8 cellular contexts compared by ENCODE assay signal in genomic region chr1:212415107-212415841, GRCh38. TPM values are rescaled to one million over a fixed set of nuclear protein-coding genes. Genes with fewer than 3 reads are reported as not detected.
DNase-seq lines count a peak whose midpoint lies in the region; ATAC-seq and TF ChIP-seq lines count a peak whose summit lies in the region.

No MANE protein-coding gene starts in this region.

- no peaks in the 10 kb centered on the region for H3K27me3 ChIP-seq in layer of hippocampus (ENCODE audit: control insufficient read depth, insufficient read depth, low read length)

- peaks cover 7% of the 10 kb centered on the region for H3K27me3 Mint-ChIP-seq in HFFc6 (ENCODE audit: insufficient read depth)
- H3K27me3 Mint-ChIP-seq in activated T-helper 2 cell treated with anti-CD3 and anti-CD28 coated beads, Interferon-gamma antibody, Interleukin-2, Interleukin-4, amounts not matched to agents 10 μg/mL and 5 μg/mL and 100 μg/mL, durations not matched to agents 14 hours and 24 hours and 36 hours (ENCODE audit: low read depth), result no peaks in the 10 kb centered on the region

- peak overlapping the region; percentile 88 for H3K4me3 Mint-ChIP-seq in HFFc6
- H3K4me3 Mint-ChIP-seq in activated T-helper 2 cell treated with anti-CD3 and anti-CD28 coated beads, Interferon-gamma antibody, Interleukin-2, Interleukin-4, amounts not matched to agents 10 μg/mL and 5 μg/mL and 100 μg/mL, durations not matched to agents 14 hours and 24 hours and 36 hours (ENCODE audit: low read depth), result peak overlapping the region; percentile 100

- DNase-seq in AG04449 (ENCODE audit: low read depth, low spot score) (no peak), HFFc6 (no peak), superior temporal gyrus (ENCODE audit: extremely low spot score) (peak; percentile 90), HPDE6-E6E7 (ENCODE audit: extremely low spot score) (no peak), NCI-H748 (lab: John Stamatoyannopoulos, UW; ENCODE audit: unreplicated experiment) (no peak)
- no peak for DNase-seq in activated T-helper 2 cell treated with anti-CD3 and anti-CD28 coated beads, Interferon-gamma antibody, Interleukin-2, Interleukin-4, amounts not matched to agents 10 μg/mL and 5 μg/mL and 100 μg/mL, durations not matched to agents 14 hours and 24 hours and 36 hours (ENCODE audit: low spot score)

- POLR2A ChIA-PET in AG04449 (lab: Yijun Ruan, JAX), result no interaction called here

- H3K4me3 ChIP-seq in AG04449 (ENCODE audit: low read depth, low read length), result peak overlapping the region; percentile 97

- H3K4me1 Mint-ChIP-seq in HFFc6 (ENCODE audit: low read depth), result peaks cover 19% of the 10 kb centered on the region
- H3K4me1 Mint-ChIP-seq in activated T-helper 2 cell treated with anti-CD3 and anti-CD28 coated beads, Interferon-gamma antibody, Interleukin-2, Interleukin-4, amounts not matched to agents 10 μg/mL and 5 μg/mL and 100 μg/mL, durations not matched to agents 14 hours and 24 hours and 36 hours (ENCODE audit: low read depth), result peaks cover 22% of the 10 kb centered on the region

- TF ChIP-seq CTCF in AG04449 (IDR thresholded peaks at IDR 0.05; ENCODE audit: insufficient read depth, low read length, missing control alignments) (no peak), HFFc6 (IDR thresholded peaks at IDR 0.05) (no peak)

- no peaks in the 10 kb centered on the region for H3K9me3 Mint-ChIP-seq in HFFc6
- no peaks in the 10 kb centered on the region for H3K9me3 Mint-ChIP-seq in activated T-helper 2 cell treated with anti-CD3 and anti-CD28 coated beads, Interferon-gamma antibody, Interleukin-2, Interleukin-4, amounts not matched to agents 10 μg/mL and 5 μg/mL and 100 μg/mL, durations not matched to agents 14 hours and 24 hours and 36 hours

- H3K27ac Mint-ChIP-seq in HFFc6, result peak overlapping the region; percentile 38; the same call in 1 of the 2 replicates
- peak overlapping the region; percentile 96 for H3K27ac Mint-ChIP-seq in activated T-helper 2 cell treated with anti-CD3 and anti-CD28 coated beads, Interferon-gamma antibody, Interleukin-2, Interleukin-4, amounts not matched to agents 10 μg/mL and 5 μg/mL and 100 μg/mL, durations not matched to agents 14 hours and 24 hours and 36 hours

- no peak for ATAC-seq in HG02973 (IDR thresholded peaks at IDR 0.05; ENCODE audit: unreplicated experiment)

- intact Hi-C loops in activated T-helper 2 cell treated with anti-CD3 and anti-CD28 coated beads, Interferon-gamma antibody, Interleukin-2, Interleukin-4, amounts not matched to agents 10 μg/mL and 5 μg/mL and 100 μg/mL, durations not matched to agents 14 hours and 24 hours and 36 hours (cut with micrococcal nuclease), result loop anchor here (1.0 kb wide), 1 partner anchor 17 kb away; the partner anchor contains the start of gene NENF

- H3K27ac ChIP-seq in layer of hippocampus (ENCODE audit: low read depth, low read length), result peak overlapping the region; percentile 89

- peaks cover 6% of the 10 kb centered on the region; the same call in 1 of the 2 replicates for H3K36me3 Mint-ChIP-seq in HFFc6 (ENCODE audit: low read depth)
- H3K36me3 Mint-ChIP-seq in activated T-helper 2 cell treated with anti-CD3 and anti-CD28 coated beads, Interferon-gamma antibody, Interleukin-2, Interleukin-4, amounts not matched to agents 10 μg/mL and 5 μg/mL and 100 μg/mL, durations not matched to agents 14 hours and 24 hours and 36 hours (ENCODE audit: low read depth), result peaks cover 24% of the 10 kb centered on the region

- CTCF ChIA-PET in AG04449 (lab: Yijun Ruan, JAX), result interaction anchor here (0.8 to 0.9 kb wide), 2 partner anchors 15 to 71 kb away, joined by 3 read pairs; no protein-coding TSS in a partner anchor

RNA-seq across cellular contexts. Expression of gene PACC1, which starts 0.6 kb away (rescaled TPM):
- total RNA-seq in HFFc6 (2021; fragmentation: NEBNext Ultra II Directional; extraction: Animal tissue kit (Norgen Biotek cat#: 25700)), result 1 to 10 TPM; 6.9 to 7.6 (median 7.4) TPM
- 19.4 and 20.1 TPM in 2 replicates for total RNA-seq in activated T-helper 2 cell treated with anti-CD3 and anti-CD28 coated beads, Interferon-gamma antibody, Interleukin-2, Interleukin-4, amounts not matched to agents 10 μg/mL and 5 μg/mL and 100 μg/mL, durations not matched to agents 14 hours and 24 hours and 36 hours

RNA-seq across cellular contexts. Expression of gene NENF, which starts 17.4 kb away (rescaled TPM):
- 10 to 100 TPM; 43.7 to 47.7 (median 46.3) TPM for total RNA-seq in HFFc6 (2021; fragmentation: NEBNext Ultra II Directional; extraction: Animal tissue kit (Norgen Biotek cat#: 25700))
- total RNA-seq in activated T-helper 2 cell treated with anti-CD3 and anti-CD28 coated beads, Interferon-gamma antibody, Interleukin-2, Interleukin-4, amounts not matched to agents 10 μg/mL and 5 μg/mL and 100 μg/mL, durations not matched to agents 14 hours and 24 hours and 36 hours, result 41.6 and 42.5 TPM in 2 replicates
